Comparison of ENCODE assay signal across 21 cellular contexts in genomic region chr3:41327718-41328117, GRCh38.
DNase-seq lines count a peak whose midpoint lies in the region; ATAC-seq and TF ChIP-seq lines count a peak whose summit lies in the region.
"Had no signal": no experiment of that assay in that cellular context is flagged by ENCODE, and none has a peak within 500 bp of the region (broad histone marks: within the 10 kb centered on the region; RNA-seq: fewer than 3 reads in every experiment).

No MANE protein-coding gene starts in this region.

- H3K4me3 ChIP-seq in skeletal muscle cell (ENCODE audit: low read depth, low read length) (no peak overlapping the region), psoas muscle (no peak overlapping the region)
- H3K4me3 ChIP-seq: dorsolateral prefrontal cortex, ovary, Peyer's patch, tibial nerve had no signal

- H3K27me3 ChIP-seq in psoas muscle (ENCODE audit: insufficient read depth in 3 of 3, low read length in 2 of 3) = no peaks in the 10 kb centered on the region
- H3K27me3 ChIP-seq: dorsolateral prefrontal cortex, ovary, Peyer's patch, tibial nerve had no signal

- no peaks in the 10 kb centered on the region for H3K36me3 ChIP-seq in psoas muscle (ENCODE audit: insufficient read depth in 1 of 2, low read depth in 1 of 2)
- H3K36me3 ChIP-seq: ovary, Peyer's patch, tibial nerve had no signal

- peak overlapping the region; percentile 50 for H3K27ac ChIP-seq in VCaP
- no peak overlapping the region for H3K27ac ChIP-seq in psoas muscle
- H3K27ac ChIP-seq: dorsolateral prefrontal cortex, ovary, Peyer's patch, tibial nerve had no signal

- H3K9me3 ChIP-seq in psoas muscle = no peaks in the 10 kb centered on the region
- H3K9me3 ChIP-seq: ovary, Peyer's patch, tibial nerve had no signal

- WGBS in psoas muscle, 3 donors = 82 to 84% (median 83%) methylated on average over 6 of the region's 6 CpGs

- no peaks in the 10 kb centered on the region for H3K4me1 ChIP-seq in psoas muscle
- H3K4me1 ChIP-seq: Peyer's patch, tibial nerve had no signal

- peak; percentile 29 for DNase-seq in HT-29 (ENCODE audit: low spot score)
- DNase-seq in skeletal muscle cell (ENCODE audit: low read depth) = peak; percentile 70
- no peak for DNase-seq in NCI-H128 (lab: John Stamatoyannopoulos, UW; ENCODE audit: unreplicated experiment)
- no peak for DNase-seq in psoas muscle
- DNase-seq: activated B cell treated with CpG ODN at 0.5 μM for 24 hours; activated CD4-positive, alpha-beta T cell treated with anti-CD3 and anti-CD28 coated beads, Interleukin-2, amount 50 U/mL, for 48 hours; activated effector memory CD4-positive, alpha-beta T cell treated with anti-CD3 and anti-CD28 coated beads, Interleukin-2, amount 50 U/mL, for 16 hours; AML-193; caudate nucleus; dorsolateral prefrontal cortex; left colon; NCI-H1694 treated with DMSO at 0.1 percent for 48 hours; ovary; Peyer's patch; stimulated activated naive CD8-positive, alpha-beta T cell treated with anti-CD3 and anti-CD28 coated beads, Interleukin-15, Interleukin-2, amounts not matched to agents 100 U/mL and 50 U/mL, for 24 hours had no signal

- intact Hi-C loops in psoas muscle (cut with DNase I) = no loop called here

- ATAC-seq in esophagus mucosa = peak; percentile 91
- no peak for ATAC-seq in psoas muscle
- no peak for ATAC-seq in GM19397 (IDR thresholded peaks at IDR 0.05; ENCODE audit: unreplicated experiment)
- no peak for ATAC-seq in HG02973 (IDR thresholded peaks at IDR 0.05; ENCODE audit: unreplicated experiment)
- ATAC-seq: left colon; natural killer cell treated with Interleukin-12 subunit alpha and Interleukin-12 subunit beta and Interleukin-15 and Interleukin-18, amount 100 ng/mL, for 72 hours; stimulated activated naive CD8-positive, alpha-beta T cell treated with anti-CD3 and anti-CD28 coated beads, Interleukin-15, Interleukin-2, amounts not matched to agents 100 U/mL and 50 U/mL, for 24 hours had no signal

- TF ChIP-seq CTCF in VCaP (conservative IDR thresholded peaks at IDR 0.05) (no peak), psoas muscle (IDR thresholded peaks at IDR 0.05) (no peak)

Comparison
In these comparisons a context has a peak if more than half of its experiments do, and no peak if none do; other contexts are left out.
1. DNase-seq: peak in HT-29 (single experiment) and skeletal muscle cell (single experiment); none in NCI-H128 (single experiment) and psoas muscle (0 of 2).